28 cellular contexts compared by ENCODE assay signal in the genomic region with DNA sequence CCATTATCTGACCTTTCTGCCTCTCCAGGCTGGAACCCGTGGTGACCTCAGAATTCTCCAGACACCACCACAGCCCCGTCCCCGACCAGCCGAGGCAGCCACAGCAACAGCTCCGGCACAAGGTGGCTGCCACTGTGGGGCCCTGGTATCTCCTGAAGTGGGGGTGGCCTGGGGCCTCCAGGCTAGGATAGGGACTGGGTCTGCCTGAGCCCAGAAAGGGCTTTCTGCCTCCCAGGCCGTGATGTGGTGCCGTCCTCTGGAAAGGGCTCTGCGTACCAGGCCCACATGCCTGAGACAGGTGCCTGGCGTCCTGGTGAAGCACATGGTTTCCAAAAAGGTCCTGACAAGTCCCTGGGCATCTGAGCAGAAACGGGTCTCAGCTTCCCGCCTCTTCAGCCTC. TPM values are rescaled to one million over a fixed set of nuclear protein-coding genes. Genes with fewer than 3 reads are reported as not detected.
"Had no signal": no experiment of that assay in that cellular context is flagged by ENCODE, and none has a peak within 500 bp of the region (broad histone marks: within the 10 kb centered on the region; RNA-seq: fewer than 3 reads in every experiment).

No MANE protein-coding gene starts in this region.

- H3K9me3 Mint-ChIP-seq: activated B cell treated with CpG ODN at 0.5 μM for 24 hours; activated CD4-positive, alpha-beta T cell treated with anti-CD3 and anti-CD28 coated beads, Interleukin-2, amount 10 ng/mL, durations not matched to agents 24 days and 14 days; activated naive CD4-positive, alpha-beta T cell treated with anti-CD3 and anti-CD28 coated beads, Interleukin-2, amount 50 U/mL, for 72 hours; activated T-cell treated with anti-CD3 and anti-CD28 coated beads, Interleukin-2, amount 50 U/mL, for 24 hours; activated T-helper 1 cell treated with anti-CD3 and anti-CD28 coated beads, Interleukin-12 subunit alpha, Interleukin-12 subunit beta, Interleukin-2, Interleukin-4 antibody, amounts not matched to agents 30 ng/mL and 10 ng/mL and 1 ng/mL, durations not matched to agents 14 hours and 24 hours and 36 hours had no signal

- H3K4me3 ChIP-seq: cardiac muscle cell had no signal

- H3K27ac ChIP-seq: brain microvascular endothelial cell, cardiac muscle cell, KMS-11 had no signal

- H3K27me3 ChIP-seq: brain microvascular endothelial cell, cardiac muscle cell had no signal

- H3K27ac Mint-ChIP-seq: activated B cell treated with CpG ODN at 0.5 μM for 24 hours; activated CD4-positive, alpha-beta T cell treated with anti-CD3 and anti-CD28 coated beads, Interleukin-2, amount 10 ng/mL, durations not matched to agents 24 days and 14 days; activated CD8-positive, alpha-beta memory T cell treated with anti-CD3 and anti-CD28 coated beads, Interleukin-2, amount 10 ng/mL, durations not matched to agents 7 days and 5 days; activated naive CD4-positive, alpha-beta T cell treated with anti-CD3 and anti-CD28 coated beads, Interleukin-2, amount 50 U/mL, for 72 hours; activated T-cell treated with anti-CD3 and anti-CD28 coated beads, Interleukin-2, amount 50 U/mL, for 24 hours; activated T-helper 1 cell treated with anti-CD3 and anti-CD28 coated beads, Interleukin-12 subunit alpha, Interleukin-12 subunit beta, Interleukin-2, Interleukin-4 antibody, amounts not matched to agents 30 ng/mL and 10 ng/mL and 1 ng/mL, durations not matched to agents 14 hours and 24 hours and 36 hours; T-helper 17 cell had no signal

- H3K4me3 Mint-ChIP-seq: activated B cell treated with CpG ODN at 0.5 μM for 24 hours; activated CD4-positive, alpha-beta T cell treated with anti-CD3 and anti-CD28 coated beads, Interleukin-2, amount 10 ng/mL, durations not matched to agents 24 days and 14 days; activated CD8-positive, alpha-beta memory T cell treated with anti-CD3 and anti-CD28 coated beads, Interleukin-2, amount 10 ng/mL, durations not matched to agents 7 days and 5 days; activated T-cell treated with anti-CD3 and anti-CD28 coated beads, Interleukin-2, amount 50 U/mL, for 24 hours; activated T-helper 1 cell treated with anti-CD3 and anti-CD28 coated beads, Interleukin-12 subunit alpha, Interleukin-12 subunit beta, Interleukin-2, Interleukin-4 antibody, amounts not matched to agents 30 ng/mL and 10 ng/mL and 1 ng/mL, durations not matched to agents 14 hours and 24 hours and 36 hours; T-helper 17 cell had no signal

- H3K27me3 Mint-ChIP-seq: activated B cell treated with CpG ODN at 0.5 μM for 24 hours; activated CD4-positive, alpha-beta T cell treated with anti-CD3 and anti-CD28 coated beads, Interleukin-2, amount 10 ng/mL, durations not matched to agents 24 days and 14 days; activated CD8-positive, alpha-beta memory T cell treated with anti-CD3 and anti-CD28 coated beads, Interleukin-2, amount 10 ng/mL, durations not matched to agents 7 days and 5 days; activated T-cell treated with anti-CD3 and anti-CD28 coated beads, Interleukin-2, amount 50 U/mL, for 24 hours; T-helper 17 cell had no signal

- ATAC-seq: activated CD8-positive, alpha-beta memory T cell treated with anti-CD3 and anti-CD28 coated beads, Interleukin-2, amount 10 ng/mL, durations not matched to agents 7 days and 5 days; activated naive CD4-positive, alpha-beta T cell treated with anti-CD3 and anti-CD28 coated beads, Interleukin-2, amount 50 U/mL, for 72 hours; PC-3; T-helper 17 cell had no signal

- H3K36me3 ChIP-seq: cardiac muscle cell had no signal

- H3K9ac ChIP-seq: KMS-11 had no signal

- H3K4me2 ChIP-seq: KMS-11 had no signal

- DNase-seq: activated B cell treated with CpG ODN at 0.5 μM for 24 hours; activated CD4-positive, alpha-beta T cell treated with anti-CD3 and anti-CD28 coated beads for 1 hour; activated CD4-positive, alpha-beta T cell treated with anti-CD3 and anti-CD28 coated beads, Interleukin-2, amount 10 ng/mL, durations not matched to agents 24 days and 14 days; activated CD4-positive, alpha-beta T cell treated with anti-CD3 and anti-CD28 coated beads, Interleukin-2, amount 50 U/mL, for 48 hours; activated CD8-positive, alpha-beta memory T cell treated with anti-CD3 and anti-CD28 coated beads, Interleukin-2, amount 10 ng/mL, durations not matched to agents 7 days and 5 days; activated effector memory CD4-positive, alpha-beta T cell treated with anti-CD3 and anti-CD28 coated beads, Interleukin-2, amount 50 U/mL, for 16 hours; activated naive CD4-positive, alpha-beta T cell treated with Interleukin-2 at 50 U/mL for 16 hours; activated T-cell treated with anti-CD3 and anti-CD28 coated beads, Interleukin-2, amount 50 U/mL, for 24 hours; amygdala; brain microvascular endothelial cell; NCI-H1092; NCI-H1417; NCI-H1694; NCI-H2029; NCI-H2107; NCI-H2171 treated with DMSO at 0.1 percent for 48 hours; NCI-H226; NCI-H526; NCI-H774; NK-92 treated with Interleukin-12 subunit alpha and Interleukin-12 subunit beta, amount 100 ng/mL, for 24 hours; PC-3; SIG-M5; T-helper 17 cell; T-helper 9 cell had no signal

- H3K36me3 Mint-ChIP-seq: activated CD8-positive, alpha-beta memory T cell treated with anti-CD3 and anti-CD28 coated beads, Interleukin-2, amount 10 ng/mL, durations not matched to agents 7 days and 5 days; activated naive CD4-positive, alpha-beta T cell treated with anti-CD3 and anti-CD28 coated beads, Interleukin-2, amount 50 U/mL, for 72 hours had no signal

RNA-seq across cellular contexts. Expression of a gene that starts 35.3 kb away (rescaled TPM):
- total RNA-seq: activated naive CD4-positive, alpha-beta T cell treated with anti-CD3 and anti-CD28 coated beads, Interleukin-2, amount 50 U/mL, for 72 hours; T-helper 17 cell had no signal

RNA-seq across cellular contexts. Expression of a gene that starts 51.5 kb away (rescaled TPM):
- total RNA-seq: T-helper 17 cell had no signal
